In the genomic region with DNA sequence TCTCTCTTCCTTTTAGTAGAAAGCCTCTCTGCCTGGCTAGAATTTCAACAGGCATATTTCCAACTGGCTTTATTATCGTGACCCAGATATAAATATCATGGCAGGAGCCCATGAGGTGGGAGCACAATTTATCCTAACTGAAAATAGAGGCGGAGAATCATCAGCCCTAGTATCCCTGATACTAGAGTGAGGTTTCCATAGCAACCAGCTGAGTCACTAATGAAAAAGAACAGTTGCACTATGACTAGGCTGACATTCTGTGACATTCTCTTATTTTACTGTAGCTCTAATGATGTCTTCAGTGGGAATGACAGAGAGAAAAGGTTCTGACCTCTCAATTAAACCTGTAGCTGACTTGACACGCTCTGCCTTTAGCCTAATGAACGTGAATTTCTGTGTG, we compare ENCODE assay signal across 8 cellular contexts.
DNase-seq lines count a peak whose midpoint lies in the region; ATAC-seq and TF ChIP-seq lines count a peak whose summit lies in the region.

No MANE protein-coding gene starts in this region.

- H3K27me3 Mint-ChIP-seq in activated T-cell treated with anti-CD3 and anti-CD28 coated beads, Interleukin-2, amount 50 U/mL, for 4 hours (ENCODE audit: low read depth), result no peaks in the 10 kb centered on the region
- peaks cover 11% of the 10 kb centered on the region for H3K27me3 Mint-ChIP-seq in activated CD4-positive, alpha-beta T cell treated with anti-CD3 and anti-CD28 coated beads, Interleukin-2, amount 10 ng/mL, durations not matched to agents 7 days and 5 days

- no peaks in the 10 kb centered on the region for H3K36me3 Mint-ChIP-seq in activated T-cell treated with anti-CD3 and anti-CD28 coated beads, Interleukin-2, amount 50 U/mL, for 4 hours (ENCODE audit: insufficient read depth)
- H3K36me3 Mint-ChIP-seq in activated CD4-positive, alpha-beta T cell treated with anti-CD3 and anti-CD28 coated beads, Interleukin-2, amount 10 ng/mL, durations not matched to agents 7 days and 5 days (ENCODE audit: low read depth), result no peaks in the 10 kb centered on the region

- DNase-seq in activated T-cell treated with anti-CD3 and anti-CD28 coated beads, Interleukin-2, amount 50 U/mL, for 4 hours, result no peak
- no peak for DNase-seq in activated T-cell treated with anti-CD3 and anti-CD28 coated beads for 4 hours
- peak; percentile 76 for DNase-seq in mammary epithelial cell
- DNase-seq in stimulated activated naive CD8-positive, alpha-beta T cell treated with anti-CD3 and anti-CD28 coated beads, Interleukin-15, Interleukin-2, amounts not matched to agents 100 U/mL and 50 U/mL, for 24 hours, result no peak
- DNase-seq in tibial nerve (ENCODE audit: low spot score in 2 of 2), result no peak
- no peak for DNase-seq in activated T-cell treated with anti-CD3 and anti-CD28 coated beads, Interleukin-2, amount 50 U/mL, for 48 hours
- DNase-seq in activated CD4-positive, alpha-beta T cell treated with anti-CD3 and anti-CD28 coated beads, Interleukin-2, amount 10 ng/mL, durations not matched to agents 7 days and 5 days, result no peak

- no peaks in the 10 kb centered on the region for H3K9me3 Mint-ChIP-seq in activated T-cell treated with anti-CD3 and anti-CD28 coated beads, Interleukin-2, amount 50 U/mL, for 4 hours
- H3K9me3 Mint-ChIP-seq in activated CD4-positive, alpha-beta T cell treated with anti-CD3 and anti-CD28 coated beads, Interleukin-2, amount 10 ng/mL, durations not matched to agents 7 days and 5 days, result no peaks in the 10 kb centered on the region

- H3K79me2 ChIP-seq in mammary epithelial cell (ENCODE audit: insufficient read depth, low read length), result no peaks in the 10 kb centered on the region

- peaks cover 16% of the 10 kb centered on the region for H3K4me1 ChIP-seq in mammary epithelial cell (ENCODE audit: insufficient read depth, low read length)
- H3K4me1 ChIP-seq in tibial nerve, result no peaks in the 10 kb centered on the region

- peak overlapping the region; percentile 12 for H3K4me3 Mint-ChIP-seq in activated T-cell treated with anti-CD3 and anti-CD28 coated beads, Interleukin-2, amount 50 U/mL, for 4 hours
- H3K4me3 Mint-ChIP-seq in activated CD4-positive, alpha-beta T cell treated with anti-CD3 and anti-CD28 coated beads, Interleukin-2, amount 10 ng/mL, durations not matched to agents 7 days and 5 days, result no peak overlapping the region

- no peaks in the 10 kb centered on the region for H3K36me3 ChIP-seq in mammary epithelial cell (ENCODE audit: insufficient read depth, low read length)
- H3K36me3 ChIP-seq in tibial nerve, result no peaks in the 10 kb centered on the region

- CTCF ChIA-PET in mammary epithelial cell (lab: Charles Lee; ENCODE audit: low non-redundant PET), result no interaction called here
- CTCF ChIA-PET in activated CD4-positive, alpha-beta T cell treated with anti-CD3 and anti-CD28 coated beads, Interleukin-2, amount 10 ng/mL, durations not matched to agents 7 days and 5 days (lab: Charles Lee), result interaction anchor here (1.2 kb wide), 1 partner anchor 38 kb away, joined by 4 read pairs; no protein-coding TSS in a partner anchor

- no peak overlapping the region for H3K4me2 ChIP-seq in mammary epithelial cell (ENCODE audit: insufficient read depth, low read depth, low read length)

- peaks cover 14% of the 10 kb centered on the region for H3K4me1 Mint-ChIP-seq in activated T-cell treated with anti-CD3 and anti-CD28 coated beads, Interleukin-2, amount 50 U/mL, for 4 hours (ENCODE audit: low read depth)
- H3K4me1 Mint-ChIP-seq in activated CD4-positive, alpha-beta T cell treated with anti-CD3 and anti-CD28 coated beads, Interleukin-2, amount 10 ng/mL, durations not matched to agents 7 days and 5 days, result peaks cover 15% of the 10 kb centered on the region

- no TSS peak for BruUV-seq in mammary epithelial cell (replicated peaks; lab: Mats Ljungman, UMichigan)

- H4K20me1 ChIP-seq in mammary epithelial cell (ENCODE audit: insufficient read depth, low read length), result no peaks in the 10 kb centered on the region

- TF ChIP-seq CTCF in mammary epithelial cell (conservative IDR thresholded peaks at IDR 0.05 in 1 of 2, IDR thresholded peaks at IDR 0.05 in 1 of 2; ENCODE audit: extremely low read depth in 1 of 2, insufficient read depth in 1 of 2, low read depth in 1 of 2, low read length in 2 of 2) (no peak), tibial nerve (IDR thresholded peaks at IDR 0.05) (no peak)

- no peak for ATAC-seq in activated T-cell treated with anti-CD3 and anti-CD28 coated beads, Interleukin-2, amount 50 U/mL, for 4 hours
- ATAC-seq in HG03460 (IDR thresholded peaks at IDR 0.05; ENCODE audit: unreplicated experiment), result peak; percentile 73
- ATAC-seq in stimulated activated naive CD8-positive, alpha-beta T cell treated with anti-CD3 and anti-CD28 coated beads, Interleukin-15, Interleukin-2, amounts not matched to agents 100 U/mL and 50 U/mL, for 24 hours, result peak; percentile 82

- intact Hi-C loops in mammary epithelial cell (cut with micrococcal nuclease), result no loop called here

- H3K27me3 ChIP-seq in mammary epithelial cell (ENCODE audit: insufficient read depth, low read length) (no peaks in the 10 kb centered on the region), tibial nerve (no peaks in the 10 kb centered on the region)

- no peak overlapping the region for H2AFZ ChIP-seq in mammary epithelial cell (ENCODE audit: low read depth, low read length)

- H3K9ac ChIP-seq in mammary epithelial cell (ENCODE audit: insufficient read depth, low read length), result no peak overlapping the region

- POLR2A ChIA-PET in activated CD4-positive, alpha-beta T cell treated with anti-CD3 and anti-CD28 coated beads, Interleukin-2, amount 10 ng/mL, durations not matched to agents 7 days and 5 days (lab: Charles Lee), result interaction anchor here (0.6 kb wide), 1 partner anchor 42 kb away, joined by 4 read pairs; no protein-coding TSS in a partner anchor

- H3K27ac Mint-ChIP-seq in activated CD4-positive, alpha-beta T cell treated with anti-CD3 and anti-CD28 coated beads, Interleukin-2, amount 10 ng/mL, durations not matched to agents 7 days and 5 days, result no peak overlapping the region

- TF ChIP-seq POLR2A in tibial nerve (IDR thresholded peaks at IDR 0.05), result no peak

- 59% methylated on average over 4 of the region's 4 CpGs for WGBS in mammary epithelial cell (ENCODE audit: low coverage, missing lambda C conversion rate)
- 47 to 75% methylated on average over 4 of the region's 4 CpGs for WGBS in tibial nerve, 2 donors

- dilution Hi-C loops in mammary epithelial cell (cut with HindIII; ENCODE audit: low sequenced_read_pairs), result no loop called here

- H3K9me3 ChIP-seq in mammary epithelial cell (replicated peaks; ENCODE audit: insufficient read depth, low read length) (no peaks in the 10 kb centered on the region), tibial nerve (no peaks in the 10 kb centered on the region)

- in situ Hi-C loops in mammary epithelial cell (cut with MboI; ENCODE audit: low sequenced_read_pairs in 2 of 2), result no loop called here

- H3K27ac ChIP-seq in mammary epithelial cell (ENCODE audit: insufficient read depth, low read depth, low read length) (no peak overlapping the region), tibial nerve (no peak overlapping the region)

- H3K4me3 ChIP-seq in mammary epithelial cell (replicated peaks in 1 of 3; ENCODE audit: insufficient read depth in 1 of 3, low read depth in 2 of 3, low read length in 3 of 3) (no peak overlapping the region), tibial nerve (no peak overlapping the region)

- TF ChIP-seq EP300 in tibial nerve (IDR thresholded peaks at IDR 0.05), result no peak

Comparison
In these comparisons a context has a peak if more than half of its experiments do, and no peak if none do; other contexts are left out.
1. ATAC-seq: peak in HG03460 (single experiment) and stimulated activated naive CD8-positive, alpha-beta T cell treated with anti-CD3 and anti-CD28 coated beads, Interleukin-15, Interleukin-2, amounts not matched to agents 100 U/mL and 50 U/mL, for 24 hours (single experiment); none in activated T-cell treated with anti-CD3 and anti-CD28 coated beads, Interleukin-2, amount 50 U/mL, for 4 hours (0 of 2).